8 cellular contexts compared by ENCODE assay signal in genomic region chr12:49061157-49061650, GRCh38. TPM values are rescaled to one million over a fixed set of nuclear protein-coding genes. Genes with fewer than 3 reads are reported as not detected.
DNase-seq lines count a peak whose midpoint lies in the region; ATAC-seq, FAIRE-seq and TF ChIP-seq lines count a peak whose summit lies in the region.

No MANE protein-coding gene starts in this region.

- no peak for FAIRE-seq in urothelium cell line (lab: Jason Lieb, UNC)

- H3K4me3 ChIP-seq in HEK293 (ENCODE audit: low read depth, low read length), result peak overlapping the region; percentile 95
- H3K4me3 ChIP-seq in iPS-11a (ENCODE audit: low read depth, low read length), result peak overlapping the region; percentile 91

- no peak for TF ChIP-seq CTCF in HEK293 (tag by site-specific recombination; IDR thresholded peaks at IDR 0.05)

- peaks cover 36% of the 10 kb centered on the region for H3K36me3 Mint-ChIP-seq in activated CD4-positive, alpha-beta memory T cell treated with anti-CD3 and anti-CD28 coated beads, Interleukin-2, amount 10 ng/mL, durations not matched to agents 7 days and 5 days (ENCODE audit: low read depth)

- no peak for ATAC-seq in stimulated activated naive CD8-positive, alpha-beta T cell treated with anti-CD3 and anti-CD28 coated beads, Interleukin-15, amount 100 ng/mL, for 72 hours
- no peak for ATAC-seq in HG03139 (IDR thresholded peaks at IDR 0.05; ENCODE audit: unreplicated experiment)

- POLR2A ChIA-PET in HEK293 (lab: Yijun Ruan, JAX), result no interaction called here
- POLR2A ChIA-PET in activated CD4-positive, alpha-beta memory T cell treated with anti-CD3 and anti-CD28 coated beads, Interleukin-2, amount 10 ng/mL, durations not matched to agents 7 days and 5 days (lab: Charles Lee), result interaction anchor here (0.9 to 4.2 kb wide), 7 partner anchors 8 to 262 kb away, joined by 3 to 47 read pairs (median 7); partner anchors contain the start of genes RHEBL1, TROAP, TUBA1A and TUBA1B

- H3K27me3 Mint-ChIP-seq in activated CD4-positive, alpha-beta memory T cell treated with anti-CD3 and anti-CD28 coated beads, Interleukin-2, amount 10 ng/mL, durations not matched to agents 7 days and 5 days, result no peaks in the 10 kb centered on the region
- no peaks in the 10 kb centered on the region for H3K27me3 Mint-ChIP-seq in stimulated activated naive CD8-positive, alpha-beta T cell treated with anti-CD3 and anti-CD28 coated beads, Interleukin-15, amount 100 ng/mL, for 72 hours

- no peaks in the 10 kb centered on the region for H3K9me3 Mint-ChIP-seq in activated CD4-positive, alpha-beta memory T cell treated with anti-CD3 and anti-CD28 coated beads, Interleukin-2, amount 10 ng/mL, durations not matched to agents 7 days and 5 days
- H3K9me3 Mint-ChIP-seq in stimulated activated naive CD8-positive, alpha-beta T cell treated with anti-CD3 and anti-CD28 coated beads, Interleukin-15, amount 100 ng/mL, for 72 hours, result no peaks in the 10 kb centered on the region

- CTCF ChIA-PET in HEK293 (lab: Yijun Ruan, JAX), result interaction anchor here (0.7 to 9.2 kb wide), 4 partner anchors 13 to 38 kb away, joined by 3 to 131 read pairs (median 92); partner anchors contain the start of gene DHH
- CTCF ChIA-PET in activated CD4-positive, alpha-beta memory T cell treated with anti-CD3 and anti-CD28 coated beads, Interleukin-2, amount 10 ng/mL, durations not matched to agents 7 days and 5 days (lab: Charles Lee), result interaction anchor here (0.6 kb wide), 1 partner anchor 207 kb away, joined by 3 read pairs; no protein-coding TSS in a partner anchor

- H3K4me3 Mint-ChIP-seq in activated CD4-positive, alpha-beta memory T cell treated with anti-CD3 and anti-CD28 coated beads, Interleukin-2, amount 10 ng/mL, durations not matched to agents 7 days and 5 days, result peak overlapping the region; percentile 92
- H3K4me3 Mint-ChIP-seq in stimulated activated naive CD8-positive, alpha-beta T cell treated with anti-CD3 and anti-CD28 coated beads, Interleukin-15, amount 100 ng/mL, for 72 hours, result peak overlapping the region; percentile 89 to 93

- H3K27ac Mint-ChIP-seq in activated CD4-positive, alpha-beta memory T cell treated with anti-CD3 and anti-CD28 coated beads, Interleukin-2, amount 10 ng/mL, durations not matched to agents 7 days and 5 days, result peak overlapping the region; percentile 91
- H3K27ac Mint-ChIP-seq in stimulated activated naive CD8-positive, alpha-beta T cell treated with anti-CD3 and anti-CD28 coated beads, Interleukin-15, amount 100 ng/mL, for 72 hours, result peak overlapping the region; percentile 97

- DNase-seq in activated CD4-positive, alpha-beta memory T cell treated with anti-CD3 and anti-CD28 coated beads, Interleukin-2, amount 10 ng/mL, durations not matched to agents 7 days and 5 days, result no peak
- DNase-seq in stimulated activated naive CD8-positive, alpha-beta T cell treated with anti-CD3 and anti-CD28 coated beads, Interleukin-15, amount 100 ng/mL, for 72 hours, result no peak
- DNase-seq in urothelium cell line (ENCODE audit: low spot score) (no peak), SW480 (ENCODE audit: low spot score) (no peak), anterior cingulate cortex (lab: John Stamatoyannopoulos, UW) (no peak)

- H3K27ac ChIP-seq in HEK293 (ENCODE audit: extremely low read depth, low read depth, low read length), result peak overlapping the region; percentile 93; the same call in 1 of the 2 replicates

- no peaks in the 10 kb centered on the region for H3K36me3 ChIP-seq in HEK293 (ENCODE audit: control insufficient read depth in 2 of 2, insufficient read depth in 1 of 2, low read length in 2 of 2)

- H3K4me1 ChIP-seq in HEK293 (ENCODE audit: control insufficient read depth, insufficient read depth, low read length), result peaks cover 8% of the 10 kb centered on the region

- H3K4me1 Mint-ChIP-seq in activated CD4-positive, alpha-beta memory T cell treated with anti-CD3 and anti-CD28 coated beads, Interleukin-2, amount 10 ng/mL, durations not matched to agents 7 days and 5 days, result peaks cover 43% of the 10 kb centered on the region
- H3K4me1 Mint-ChIP-seq in stimulated activated naive CD8-positive, alpha-beta T cell treated with anti-CD3 and anti-CD28 coated beads, Interleukin-15, amount 100 ng/mL, for 72 hours, result peaks cover 52% of the 10 kb centered on the region

- no peaks in the 10 kb centered on the region for H3K9me3 ChIP-seq in HEK293 (ENCODE audit: control insufficient read depth, insufficient read depth, low read depth, low read length)

TF ChIP-seq in HEK293, 187 proteins besides CTCF, POLR2A, EP300 and RAD21:
- TF ChIP-seq ZBTB48 (tag by site-specific recombination; IDR thresholded peaks at IDR 0.05), result peak; percentile 8; the same call in 1 of the 2 replicates
- no peak for TF ChIP-seq ZBTB1 (tag by site-specific recombination; IDR thresholded peaks at IDR 0.05)

RNA-seq across cellular contexts. Expression of gene KMT2D, which starts 0.6 kb away (rescaled TPM):
- total RNA-seq in activated CD4-positive, alpha-beta memory T cell treated with anti-CD3 and anti-CD28 coated beads, Interleukin-2, amount 10 ng/mL, durations not matched to agents 7 days and 5 days, result 10 to 100 TPM; 82.3 to 87.8 TPM

RNA-seq across cellular contexts. Expression of gene RHEBL1, which starts 8.6 kb away (rescaled TPM):
- 10 to 100 TPM; 14.8 to 15.8 TPM for total RNA-seq in activated CD4-positive, alpha-beta memory T cell treated with anti-CD3 and anti-CD28 coated beads, Interleukin-2, amount 10 ng/mL, durations not matched to agents 7 days and 5 days

RNA-seq across cellular contexts. Expression of gene DHH, which starts 33.4 kb away (rescaled TPM):
- total RNA-seq in activated CD4-positive, alpha-beta memory T cell treated with anti-CD3 and anti-CD28 coated beads, Interleukin-2, amount 10 ng/mL, durations not matched to agents 7 days and 5 days, result under 1 TPM; 0.08 to 0.20 TPM

RNA-seq across cellular contexts. Expression of gene PRKAG1, which starts 42.6 kb away (rescaled TPM):
- 10 to 100 TPM; 65.9 to 70.2 TPM for total RNA-seq in activated CD4-positive, alpha-beta memory T cell treated with anti-CD3 and anti-CD28 coated beads, Interleukin-2, amount 10 ng/mL, durations not matched to agents 7 days and 5 days

RNA-seq across cellular contexts. Expression of gene LMBR1L, which starts 49.4 kb away (rescaled TPM):
- total RNA-seq in activated CD4-positive, alpha-beta memory T cell treated with anti-CD3 and anti-CD28 coated beads, Interleukin-2, amount 10 ng/mL, durations not matched to agents 7 days and 5 days, result 10 to 100 TPM; 82.8 to 85.3 TPM
